9 cellular contexts compared by ENCODE assay signal in genomic region chr5:180291234-180291940, GRCh38. TPM values are rescaled to one million over a fixed set of nuclear protein-coding genes. Genes with fewer than 3 reads are reported as not detected.
DNase-seq lines count a peak whose midpoint lies in the region; ATAC-seq, FAIRE-seq and TF ChIP-seq lines count a peak whose summit lies in the region.
"Had no signal": no experiment of that assay in that cellular context is flagged by ENCODE, and none has a peak within 500 bp of the region (broad histone marks: within the 10 kb centered on the region; RNA-seq: fewer than 3 reads in every experiment).

No MANE protein-coding gene starts in this region.

- H3K4me3 Mint-ChIP-seq in activated CD4-positive, alpha-beta T cell treated with anti-CD3 and anti-CD28 coated beads, Interleukin-2, amount 10 ng/mL, durations not matched to agents 24 days and 14 days, result peak overlapping the region; percentile 95
- H3K4me3 Mint-ChIP-seq in activated naive CD8-positive, alpha-beta T cell treated with anti-CD3 and anti-CD28 coated beads for 36 hours, result peak overlapping the region; percentile 83

- H3K9me3 ChIP-seq in iPS-18a (ENCODE audit: control insufficient read depth, low read depth, low read length) (no peaks in the 10 kb centered on the region), small intestine (ENCODE audit: control insufficient read depth, low read depth) (no peaks in the 10 kb centered on the region)

- peak overlapping the region; percentile 81 for H3K27ac Mint-ChIP-seq in activated CD4-positive, alpha-beta T cell treated with anti-CD3 and anti-CD28 coated beads, Interleukin-2, amount 10 ng/mL, durations not matched to agents 24 days and 14 days
- H3K27ac Mint-ChIP-seq in activated naive CD8-positive, alpha-beta T cell treated with anti-CD3 and anti-CD28 coated beads for 36 hours, result peak overlapping the region; percentile 61

- 1 to 2% (median 1%) methylated on average over 14 to 68 of the region's 68 CpGs for WGBS in small intestine, 3 donors

- no peak for TF ChIP-seq RAD21 in Ishikawa (IDR thresholded peaks at IDR 0.05; ENCODE audit: low read depth)

- H3K27ac ChIP-seq in iPS-18a (ENCODE audit: low read length) (no peak overlapping the region), small intestine (ENCODE audit: low read depth in 1 of 2, low read length in 1 of 2) (peak overlapping the region in 1 of 2 donors; percentile 27)

- intact Hi-C loops in activated CD4-positive, alpha-beta T cell treated with anti-CD3 and anti-CD28 coated beads, Interleukin-2, amount 10 ng/mL, durations not matched to agents 24 days and 14 days (cut with micrococcal nuclease), result loop anchor here (5.0 kb wide), 2 partner anchors 84 to 669 kb away; partner anchors contain the start of genes HNRNPH1 and RASGEF1C

- H3K4me1 ChIP-seq in iPS-18a (ENCODE audit: control insufficient read depth, low read depth, low read length) (peaks cover 6% of the 10 kb centered on the region), small intestine (ENCODE audit: control insufficient read depth in 2 of 2, insufficient read depth in 1 of 2, low read depth in 1 of 2, low read length in 1 of 2) (peaks cover 0 to 11% of the 10 kb centered on the region in 2 donors)

- H3K4me1 Mint-ChIP-seq in activated CD4-positive, alpha-beta T cell treated with anti-CD3 and anti-CD28 coated beads, Interleukin-2, amount 10 ng/mL, durations not matched to agents 24 days and 14 days, result peaks cover 28% of the 10 kb centered on the region
- peaks cover 35% of the 10 kb centered on the region for H3K4me1 Mint-ChIP-seq in activated naive CD8-positive, alpha-beta T cell treated with anti-CD3 and anti-CD28 coated beads for 36 hours

- TF ChIP-seq EP300 in Ishikawa (IDR thresholded peaks at IDR 0.05; ENCODE audit: borderline replicate concordance), result no peak

- peak overlapping the region; percentile 79 for H3K4me3 ChIP-seq in iPS-18a (ENCODE audit: low read length)
- peak overlapping the region; percentile 83 to 98 for H3K4me3 ChIP-seq in small intestine (ENCODE audit: low read depth in 1 of 2, low read length in 2 of 2)

- no peaks in the 10 kb centered on the region for H3K27me3 Mint-ChIP-seq in activated CD4-positive, alpha-beta T cell treated with anti-CD3 and anti-CD28 coated beads, Interleukin-2, amount 10 ng/mL, durations not matched to agents 24 days and 14 days
- H3K27me3 Mint-ChIP-seq in activated naive CD8-positive, alpha-beta T cell treated with anti-CD3 and anti-CD28 coated beads for 36 hours, result no peaks in the 10 kb centered on the region

- peak; percentile 37 for ATAC-seq in GM21825 (IDR thresholded peaks at IDR 0.05; ENCODE audit: unreplicated experiment)

- FAIRE-seq in small intestine (lab: Jason Lieb, UNC), result no peak
- FAIRE-seq: islet of Langerhans had no signal

- peaks cover 20% of the 10 kb centered on the region for H3K36me3 Mint-ChIP-seq in activated CD4-positive, alpha-beta T cell treated with anti-CD3 and anti-CD28 coated beads, Interleukin-2, amount 10 ng/mL, durations not matched to agents 24 days and 14 days (ENCODE audit: low read depth)
- H3K36me3 Mint-ChIP-seq in activated naive CD8-positive, alpha-beta T cell treated with anti-CD3 and anti-CD28 coated beads for 36 hours, result peaks cover 13% of the 10 kb centered on the region

- H3K9ac ChIP-seq in iPS-18a (ENCODE audit: low read length), result peak overlapping the region; percentile 15

- H3K27me3 ChIP-seq in iPS-18a (ENCODE audit: control insufficient read depth, insufficient read depth, low read length), result no peaks in the 10 kb centered on the region
- no peaks in the 10 kb centered on the region for H3K27me3 ChIP-seq in small intestine (ENCODE audit: control insufficient read depth in 2 of 2, insufficient read depth in 2 of 2, low read length in 2 of 2)

- H3K36me3 ChIP-seq in iPS-18a (ENCODE audit: control insufficient read depth, low read depth, low read length) (peaks cover 3% of the 10 kb centered on the region), small intestine (ENCODE audit: control insufficient read depth in 2 of 2, insufficient read depth in 2 of 2, low read length in 2 of 2) (no peaks in the 10 kb centered on the region)

- H3K9me3 Mint-ChIP-seq in activated CD4-positive, alpha-beta T cell treated with anti-CD3 and anti-CD28 coated beads, Interleukin-2, amount 10 ng/mL, durations not matched to agents 24 days and 14 days, result no peaks in the 10 kb centered on the region
- H3K9me3 Mint-ChIP-seq in activated naive CD8-positive, alpha-beta T cell treated with anti-CD3 and anti-CD28 coated beads for 36 hours, result no peaks in the 10 kb centered on the region

- no peak for DNase-seq in activated CD4-positive, alpha-beta T cell treated with anti-CD3 and anti-CD28 coated beads, Interleukin-2, amount 10 ng/mL, durations not matched to agents 24 days and 14 days
- DNase-seq in activated CD4-positive, alpha-beta T cell treated with anti-CD3 and anti-CD28 coated beads for 1 hour, result no peak
- DNase-seq in activated naive CD8-positive, alpha-beta T cell treated with anti-CD3 and anti-CD28 coated beads for 36 hours, result peak; percentile 50
- DNase-seq in small intestine, result no peak
- no peak for DNase-seq in KG1 (lab: John Stamatoyannopoulos, UW)

TF ChIP-seq in Ishikawa, 13 proteins besides CTCF, POLR2A, EP300 and RAD21:
- TF ChIP-seq EGR1 (IDR thresholded peaks at IDR 0.05) (no peak), TAF1 (IDR thresholded peaks at IDR 0.05; ENCODE audit: low read depth) (no peak), ZBTB7A (IDR thresholded peaks at IDR 0.05; ENCODE audit: low read depth) (peak; percentile 47; the same call in 1 of the 2 replicates)
TF ChIP-seq in Ishikawa: peak in this region for 1.

RNA-seq across cellular contexts. Expression of gene MAPK9, which starts 0.5 kb away (rescaled TPM):
- 44.5 and 45.0 TPM in 2 replicates for total RNA-seq in activated CD4-positive, alpha-beta T cell treated with anti-CD3 and anti-CD28 coated beads, Interleukin-2, amount 10 ng/mL, durations not matched to agents 24 days and 14 days
- 10 to 100 TPM; 39.5 to 39.7 TPM for total RNA-seq in activated naive CD8-positive, alpha-beta T cell treated with anti-CD3 and anti-CD28 coated beads for 36 hours
- 10 to 100 TPM; 13.2 to 18.4 (median 13.9) TPM for polyA plus RNA-seq in small intestine
